14 cellular contexts compared by ENCODE assay signal in the genomic region with DNA sequence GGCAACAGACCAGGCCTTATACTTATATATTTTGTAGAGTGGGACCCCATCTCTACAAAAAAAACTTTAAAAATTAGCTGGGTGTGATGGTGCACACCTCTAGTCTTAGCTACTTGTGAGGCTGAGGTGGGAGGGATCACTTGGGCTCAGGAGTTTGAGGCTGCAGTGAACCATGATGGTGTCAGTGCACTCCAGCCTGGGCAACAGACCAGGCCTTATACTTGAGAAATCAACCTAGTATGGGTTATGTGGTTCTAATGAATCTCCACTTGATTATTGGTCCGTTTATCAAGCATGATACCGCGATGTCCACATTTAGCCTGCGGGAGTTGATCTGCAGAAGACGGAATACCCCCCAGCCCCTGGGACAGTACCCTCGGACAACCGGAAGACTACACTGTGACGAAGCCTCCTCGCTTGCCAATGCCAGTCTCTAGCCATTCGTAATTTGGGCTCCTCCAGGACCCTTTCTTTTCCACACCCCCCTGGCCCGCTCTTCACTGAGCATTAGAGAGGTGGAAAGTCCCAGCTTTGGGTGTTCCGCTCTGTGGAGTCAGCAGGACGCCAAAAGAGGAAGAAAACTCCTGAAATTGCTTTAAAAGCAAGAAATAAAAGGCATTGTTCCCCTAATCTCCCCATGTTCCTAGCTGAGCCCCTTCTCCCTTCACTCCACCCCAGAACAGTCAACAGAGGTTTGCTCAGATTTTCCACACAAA. TPM values are rescaled to one million over a fixed set of nuclear protein-coding genes. Genes with fewer than 3 reads are reported as not detected.
DNase-seq lines count a peak whose midpoint lies in the region; ATAC-seq, FAIRE-seq and TF ChIP-seq lines count a peak whose summit lies in the region.
"Had no signal": no experiment of that assay in that cellular context is flagged by ENCODE, and none has a peak within 500 bp of the region (broad histone marks: within the 10 kb centered on the region; RNA-seq: fewer than 3 reads in every experiment).

No MANE protein-coding gene starts in this region.

- H3K27me3 Mint-ChIP-seq in HFFc6 (ENCODE audit: insufficient read depth), result no peaks in the 10 kb centered on the region
- H3K27me3 Mint-ChIP-seq in activated naive CD4-positive, alpha-beta T cell treated with anti-CD3 and anti-CD28 coated beads, Interleukin-2, amount 10 ng/mL, durations not matched to agents 7 days and 5 days, result peaks cover 10% of the 10 kb centered on the region
- H3K27me3 Mint-ChIP-seq: CD4-positive, CD25-positive, alpha-beta regulatory T cell had no signal

- H3K4me1 ChIP-seq in esophagus squamous epithelium, result peaks cover 22 to 83% (median 69%) of the 10 kb centered on the region in 3 donors

- H3K4me1 Mint-ChIP-seq in HFFc6 (ENCODE audit: low read depth), result peaks cover 78% of the 10 kb centered on the region
- H3K4me1 Mint-ChIP-seq in activated naive CD4-positive, alpha-beta T cell treated with anti-CD3 and anti-CD28 coated beads, Interleukin-2, amount 10 ng/mL, durations not matched to agents 7 days and 5 days, result no peaks in the 10 kb centered on the region
- H3K4me1 Mint-ChIP-seq: CD4-positive, CD25-positive, alpha-beta regulatory T cell had no signal

- FAIRE-seq in urothelium cell line (lab: Jason Lieb, UNC), result no peak
- FAIRE-seq: keratinocyte had no signal

- H3K27ac Mint-ChIP-seq in HFFc6, result peak overlapping the region; percentile 46
- no peak overlapping the region for H3K27ac Mint-ChIP-seq in activated naive CD4-positive, alpha-beta T cell treated with anti-CD3 and anti-CD28 coated beads, Interleukin-2, amount 10 ng/mL, durations not matched to agents 7 days and 5 days

- TF ChIP-seq CTCF in HFFc6 (IDR thresholded peaks at IDR 0.05) (no peak), esophagus squamous epithelium (IDR thresholded peaks at IDR 0.05) (no peak)

- CTCF ChIA-PET in activated naive CD4-positive, alpha-beta T cell treated with anti-CD3 and anti-CD28 coated beads, Interleukin-2, amount 10 ng/mL, durations not matched to agents 7 days and 5 days (lab: Charles Lee), result no interaction called here

- H3K4me3 Mint-ChIP-seq in HFFc6, result no peak overlapping the region
- H3K4me3 Mint-ChIP-seq in activated naive CD4-positive, alpha-beta T cell treated with anti-CD3 and anti-CD28 coated beads, Interleukin-2, amount 10 ng/mL, durations not matched to agents 7 days and 5 days, result no peak overlapping the region
- H3K4me3 Mint-ChIP-seq: CD4-positive, CD25-positive, alpha-beta regulatory T cell had no signal

- intact Hi-C loops in esophagus squamous epithelium (cut with DNase I), result no loop called here

- TF ChIP-seq POLR2A in esophagus squamous epithelium (IDR thresholded peaks at IDR 0.05), result no peak

- H3K36me3 ChIP-seq in esophagus squamous epithelium, result no peaks in the 10 kb centered on the region
- H3K36me3 ChIP-seq: SJSA1 had no signal

- no peak for ATAC-seq in HG03457 (IDR thresholded peaks at IDR 0.05; ENCODE audit: unreplicated experiment)
- ATAC-seq in HG02840 (IDR thresholded peaks at IDR 0.05; ENCODE audit: low FRiP score, unreplicated experiment), result no peak

- WGBS in esophagus squamous epithelium, 2 donors, result 87% methylated on average over 10 to 12 of the region's 13 CpGs

- peaks cover 5% of the 10 kb centered on the region for H3K36me3 Mint-ChIP-seq in HFFc6 (ENCODE audit: low read depth)
- H3K36me3 Mint-ChIP-seq in activated naive CD4-positive, alpha-beta T cell treated with anti-CD3 and anti-CD28 coated beads, Interleukin-2, amount 10 ng/mL, durations not matched to agents 7 days and 5 days, result no peaks in the 10 kb centered on the region

- H3K4me3 ChIP-seq in esophagus squamous epithelium, result no peak overlapping the region
- H3K4me3 ChIP-seq: SJSA1 had no signal

- H3K27ac ChIP-seq in esophagus squamous epithelium (peak overlapping the region; percentile 56 to 78 (median 76)), temporal lobe (ENCODE audit: low read depth, low read length) (peak overlapping the region; percentile 44)
- H3K27ac ChIP-seq: SJSA1 had no signal

- DNase-seq in HFFc6, result no peak
- DNase-seq in esophagus squamous epithelium (lab: John Stamatoyannopoulos, UW), result no peak
- peak; percentile 23 for DNase-seq in midbrain (lab: John Stamatoyannopoulos, UW)
- no peak for DNase-seq in urothelium cell line (ENCODE audit: low spot score)
- DNase-seq in activated naive CD4-positive, alpha-beta T cell treated with anti-CD3 and anti-CD28 coated beads, Interleukin-2, amount 10 ng/mL, durations not matched to agents 7 days and 5 days, result no peak
- DNase-seq: activated CD4-positive, CD25-positive, alpha-beta regulatory T cell treated with anti-CD3 and anti-CD28 coated beads, Interleukin-2, amount 50 U/mL, for 72 hours; activated gamma-delta T cell treated with Interleukin-2 at 50 U/mL for 16 hours; CD4-positive, CD25-positive, alpha-beta regulatory T cell; NCI-H1092 had no signal

- no peaks in the 10 kb centered on the region for H3K9me3 ChIP-seq in esophagus squamous epithelium
- H3K9me3 ChIP-seq: SJSA1 had no signal

- H3K9me3 Mint-ChIP-seq in HFFc6, result no peaks in the 10 kb centered on the region
- H3K9me3 Mint-ChIP-seq in activated naive CD4-positive, alpha-beta T cell treated with anti-CD3 and anti-CD28 coated beads, Interleukin-2, amount 10 ng/mL, durations not matched to agents 7 days and 5 days, result no peaks in the 10 kb centered on the region

- H3K27me3 ChIP-seq in esophagus squamous epithelium, result no peaks in the 10 kb centered on the region
- H3K27me3 ChIP-seq: SJSA1 had no signal

RNA-seq across cellular contexts. Expression of gene LTBP2, which starts 19.4 kb away (rescaled TPM):
- total RNA-seq in HFFc6 (2021; fragmentation: NEBNext Ultra II Directional; extraction: Animal tissue kit (Norgen Biotek cat#: 25700)), result 100 to 1,000 TPM; 109 to 165 (median 120) TPM
- total RNA-seq in esophagus squamous epithelium (10 to 100 TPM; 10.3 to 41.6 (median 17.0) TPM), temporal lobe (1.5 TPM)
